In the genomic region with DNA sequence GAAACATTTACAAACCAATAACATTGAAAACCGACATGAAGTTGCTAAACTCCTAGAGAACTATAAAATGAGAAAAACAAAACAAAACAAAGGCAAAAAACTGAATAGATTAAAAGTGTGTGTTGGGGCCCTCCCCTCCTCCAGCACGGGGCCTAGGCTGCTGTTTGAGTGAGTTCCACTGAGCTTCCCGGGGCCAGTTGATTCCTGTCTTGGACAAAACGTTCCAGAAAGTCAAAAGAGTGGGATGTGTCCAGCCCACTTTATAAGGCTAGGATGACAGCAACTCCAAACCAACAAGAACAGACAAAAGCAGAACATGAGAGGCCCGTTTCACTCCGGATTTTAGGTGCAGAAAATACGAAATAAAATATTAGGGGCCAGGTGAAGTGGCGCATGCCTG, we compare ENCODE assay signal across 24 cellular contexts. TPM values are rescaled to one million over a fixed set of nuclear protein-coding genes. Genes with fewer than 3 reads are reported as not detected.
DNase-seq lines count a peak whose midpoint lies in the region; ATAC-seq and TF ChIP-seq lines count a peak whose summit lies in the region.
"Had no signal": no experiment of that assay in that cellular context is flagged by ENCODE, and none has a peak within 500 bp of the region (broad histone marks: within the 10 kb centered on the region; RNA-seq: fewer than 3 reads in every experiment).

No MANE protein-coding gene starts in this region.

- H3K36me3 Mint-ChIP-seq in MCF 10A (ENCODE audit: insufficient read depth, unreplicated experiment) (no peaks in the 10 kb centered on the region), neural progenitor cell (no peaks in the 10 kb centered on the region)
- H3K36me3 Mint-ChIP-seq in naive thymus-derived CD4-positive, alpha-beta T cell = no peaks in the 10 kb centered on the region
- H3K36me3 Mint-ChIP-seq: activated CD8-positive, alpha-beta memory T cell treated with anti-CD3 and anti-CD28 coated beads, Interleukin-2, amount 10 ng/mL, durations not matched to agents 7 days and 5 days; natural killer cell; stimulated activated naive B cell treated with anti-CD40 and anti-IgM and Interleukin-4, amounts not matched to agents 10 μg/mL and 1 μg/mL and 100 μg/mL, for 72 hours had no signal

- H3K27me3 ChIP-seq in breast epithelium = no peaks in the 10 kb centered on the region
- H3K27me3 ChIP-seq in esophagus (ENCODE audit: control insufficient read depth in 1 of 2, insufficient read depth in 2 of 2, low read length in 2 of 2) = no peaks in the 10 kb centered on the region
- no peaks in the 10 kb centered on the region for H3K27me3 ChIP-seq in neural progenitor cell
- no peaks in the 10 kb centered on the region for H3K27me3 ChIP-seq in uterus
- H3K27me3 ChIP-seq in naive thymus-derived CD4-positive, alpha-beta T cell (ENCODE audit: control insufficient read depth in 2 of 2, insufficient read depth in 2 of 2, low read length in 2 of 2) = no peaks in the 10 kb centered on the region
- H3K27me3 ChIP-seq: gastrocnemius medialis, left lung had no signal

- H3K4me1 ChIP-seq in breast epithelium (peaks cover 5 to 12% of the 10 kb centered on the region in 2 donors), esophagus (ENCODE audit: control insufficient read depth in 2 of 2, insufficient read depth in 2 of 2, low read length in 1 of 2) (peaks cover 4 to 37% of the 10 kb centered on the region in 2 donors), neural progenitor cell (peaks cover 5% of the 10 kb centered on the region), uterus (no peaks in the 10 kb centered on the region)
- peaks cover 0 to 10% of the 10 kb centered on the region in 2 donors for H3K4me1 ChIP-seq in naive thymus-derived CD4-positive, alpha-beta T cell (ENCODE audit: control insufficient read depth in 2 of 2, insufficient read depth in 2 of 2, low read length in 2 of 2)

- no peak overlapping the region for H3K9ac ChIP-seq in neural progenitor cell

- H3K4me3 Mint-ChIP-seq in MCF 10A (ENCODE audit: unreplicated experiment) (no peak overlapping the region), neural progenitor cell (peak overlapping the region; percentile 73)
- H3K4me3 Mint-ChIP-seq in naive thymus-derived CD4-positive, alpha-beta T cell = no peak overlapping the region
- H3K4me3 Mint-ChIP-seq: activated CD8-positive, alpha-beta memory T cell treated with anti-CD3 and anti-CD28 coated beads, Interleukin-2, amount 10 ng/mL, durations not matched to agents 7 days and 5 days; activated naive CD8-positive, alpha-beta T cell treated with anti-CD3 and anti-CD28 coated beads, Interleukin-2, amount 50 U/mL, for 24 hours; natural killer cell; stimulated activated naive B cell treated with anti-CD40 and anti-IgM and Interleukin-4, amounts not matched to agents 10 μg/mL and 1 μg/mL and 100 μg/mL, for 72 hours had no signal

- DNase-seq in breast epithelium (ENCODE audit: low spot score in 2 of 2) (peak in 1 of 2 donors; percentile 61), MCF 10A (ENCODE audit: unreplicated experiment) (no peak), neural progenitor cell (ENCODE audit: low spot score) (no peak), uterus (no peak), left colon (no peak), putamen (ENCODE audit: low spot score) (no peak)
- no peak for DNase-seq in naive thymus-derived CD4-positive, alpha-beta T cell
- DNase-seq: activated CD8-positive, alpha-beta memory T cell treated with anti-CD3 and anti-CD28 coated beads, Interleukin-2, amount 10 ng/mL, durations not matched to agents 7 days and 5 days; activated naive CD8-positive, alpha-beta T cell treated with anti-CD3 and anti-CD28 coated beads, Interleukin-2, amount 50 U/mL, for 24 hours; activated T-cell treated with anti-CD3 and anti-CD28 coated beads, Interleukin-2, amount 50 U/mL, for 48 hours; cerebellar nuclear complex; gastrocnemius medialis; hippocampal formation; Kasumi-1; left lung; natural killer cell; NCI-H187; NCI-H524; SIG-M5; stimulated activated naive B cell treated with anti-CD40 and anti-IgM and Interleukin-4, amounts not matched to agents 10 μg/mL and 1 μg/mL and 100 μg/mL, for 72 hours had no signal

- CTCF ChIA-PET in MCF 10A (lab: Yijun Ruan, JAX) = interaction anchor here (1.0 to 1.3 kb wide), 2 partner anchors 10 to 14 kb away, joined by 3 read pairs; no protein-coding TSS in a partner anchor
- CTCF ChIA-PET in naive thymus-derived CD4-positive, alpha-beta T cell (lab: Charles Lee) = no interaction called here

- POLR2A ChIA-PET in MCF 10A (lab: Yijun Ruan, JAX) = interaction anchor here (1.3 to 5.3 kb wide), 3 partner anchors 12 to 48 kb away, joined by 3 to 50 read pairs (median 36); a partner anchor contains a TSS
- POLR2A ChIA-PET in naive thymus-derived CD4-positive, alpha-beta T cell (lab: Charles Lee) = interaction anchor here (1.5 kb wide), 1 partner anchor 79 kb away, joined by 4 read pairs; no protein-coding TSS in a partner anchor

- no peak for ATAC-seq in left colon
- ATAC-seq in naive thymus-derived CD4-positive, alpha-beta T cell = no peak
- ATAC-seq: activated CD8-positive, alpha-beta memory T cell treated with anti-CD3 and anti-CD28 coated beads, Interleukin-2, amount 10 ng/mL, durations not matched to agents 7 days and 5 days; activated naive CD8-positive, alpha-beta T cell treated with anti-CD3 and anti-CD28 coated beads, Interleukin-2, amount 50 U/mL, for 24 hours; esophagus mucosa; gastrocnemius medialis; left lung; natural killer cell; stimulated activated naive B cell treated with anti-CD40 and anti-IgM and Interleukin-4, amounts not matched to agents 10 μg/mL and 1 μg/mL and 100 μg/mL, for 72 hours had no signal

- H3K27ac ChIP-seq in breast epithelium (peak overlapping the region; percentile 33 to 68), esophagus (ENCODE audit: low read depth in 2 of 2, low read length in 1 of 2) (peak overlapping the region; percentile 21 to 24), neural progenitor cell (no peak overlapping the region), uterus (peak overlapping the region; percentile 43 to 84)
- no peak overlapping the region for H3K27ac ChIP-seq in naive thymus-derived CD4-positive, alpha-beta T cell (ENCODE audit: low read depth, low read length)
- H3K27ac ChIP-seq: 22Rv1, gastrocnemius medialis, left lung had no signal

- H3K4me2 ChIP-seq in neural progenitor cell = peak overlapping the region; percentile 5

- H3K9me3 ChIP-seq in breast epithelium (no peaks in the 10 kb centered on the region), esophagus (ENCODE audit: control insufficient read depth in 2 of 2, insufficient read depth in 1 of 2, low read depth in 1 of 2, low read length in 1 of 2) (no peaks in the 10 kb centered on the region), neural progenitor cell (ENCODE audit: low read depth) (no peaks in the 10 kb centered on the region), uterus (no peaks in the 10 kb centered on the region)
- H3K9me3 ChIP-seq in naive thymus-derived CD4-positive, alpha-beta T cell (ENCODE audit: control insufficient read depth in 2 of 3, low read length in 3 of 3) = no peaks in the 10 kb centered on the region
- H3K9me3 ChIP-seq: gastrocnemius medialis, left lung had no signal

- intact Hi-C loops in breast epithelium (cut with DNase I; ENCODE audit: low total_unique reads) = no loop called here
- intact Hi-C loops in MCF 10A (cut with micrococcal nuclease) = no loop called here
- intact Hi-C loops in uterus (cut with DNase I; ENCODE audit: low total_unique reads) = no loop called here
- intact Hi-C loops in left colon (cut with DNase I, micrococcal nuclease) = no loop called here
- intact Hi-C loops in naive thymus-derived CD4-positive, alpha-beta T cell (cut with micrococcal nuclease) = no loop called here

- TF ChIP-seq CTCF in breast epithelium (IDR thresholded peaks at IDR 0.05) (no peak), MCF 10A (IDR thresholded peaks at IDR 0.05; ENCODE audit: unreplicated experiment) (no peak), neural progenitor cell (IDR thresholded peaks at IDR 0.05) (no peak), uterus (IDR thresholded peaks at IDR 0.05) (no peak)

- no peaks in the 10 kb centered on the region for H3K79me2 ChIP-seq in neural progenitor cell (ENCODE audit: low read depth)

- 37 to 52% methylated on average over 8 of the region's 8 CpGs for WGBS in esophagus, 2 donors

- H3K36me3 ChIP-seq in breast epithelium = no peaks in the 10 kb centered on the region
- no peaks in the 10 kb centered on the region for H3K36me3 ChIP-seq in esophagus (ENCODE audit: control insufficient read depth in 2 of 2, insufficient read depth in 2 of 2, low read length in 1 of 2)
- no peaks in the 10 kb centered on the region for H3K36me3 ChIP-seq in neural progenitor cell
- H3K36me3 ChIP-seq in uterus = no peaks in the 10 kb centered on the region
- H3K36me3 ChIP-seq in naive thymus-derived CD4-positive, alpha-beta T cell (ENCODE audit: control insufficient read depth in 2 of 3, insufficient read depth in 3 of 3, low read length in 3 of 3) = no peaks in the 10 kb centered on the region
- H3K36me3 ChIP-seq: gastrocnemius medialis, left lung had no signal

- H3K4me1 Mint-ChIP-seq in MCF 10A (ENCODE audit: insufficient read depth, unreplicated experiment) (peaks cover 40% of the 10 kb centered on the region), neural progenitor cell (peaks cover 48% of the 10 kb centered on the region)
- H3K4me1 Mint-ChIP-seq in naive thymus-derived CD4-positive, alpha-beta T cell = peaks cover 0 to 24% (median 12%) of the 10 kb centered on the region in 7 donors

- BruUV-seq in MCF 10A (replicated peaks; lab: Mats Ljungman, UMichigan) = no TSS peak

- peak overlapping the region; percentile 32 for H2AFZ ChIP-seq in neural progenitor cell (replicated peaks)

- H3K9me3 Mint-ChIP-seq in MCF 10A (ENCODE audit: unreplicated experiment) (no peaks in the 10 kb centered on the region), neural progenitor cell (peaks cover 5% of the 10 kb centered on the region)
- no peaks in the 10 kb centered on the region for H3K9me3 Mint-ChIP-seq in naive thymus-derived CD4-positive, alpha-beta T cell
- H3K9me3 Mint-ChIP-seq: activated naive CD8-positive, alpha-beta T cell treated with anti-CD3 and anti-CD28 coated beads, Interleukin-2, amount 50 U/mL, for 24 hours; natural killer cell; stimulated activated naive B cell treated with anti-CD40 and anti-IgM and Interleukin-4, amounts not matched to agents 10 μg/mL and 1 μg/mL and 100 μg/mL, for 72 hours had no signal

- H3K4me3 ChIP-seq in breast epithelium = no peak overlapping the region
- H3K4me3 ChIP-seq in esophagus (ENCODE audit: low read depth in 1 of 2, low read length in 2 of 2) = no peak overlapping the region
- no peak overlapping the region for H3K4me3 ChIP-seq in neural progenitor cell
- H3K4me3 ChIP-seq in uterus = no peak overlapping the region
- H3K4me3 ChIP-seq in naive thymus-derived CD4-positive, alpha-beta T cell (ENCODE audit: low read length) = no peak overlapping the region
- H3K4me3 ChIP-seq: gastrocnemius medialis, left lung had no signal

- TF ChIP-seq POLR2A in breast epithelium (IDR thresholded peaks at IDR 0.05) (no peak), uterus (IDR thresholded peaks at IDR 0.05) (no peak)

- no peak overlapping the region for H3K27ac Mint-ChIP-seq in MCF 10A (ENCODE audit: low read depth, unreplicated experiment)
- peak overlapping the region; percentile 78 for H3K27ac Mint-ChIP-seq in neural progenitor cell
- no peak overlapping the region for H3K27ac Mint-ChIP-seq in naive thymus-derived CD4-positive, alpha-beta T cell
- H3K27ac Mint-ChIP-seq: activated CD8-positive, alpha-beta memory T cell treated with anti-CD3 and anti-CD28 coated beads, Interleukin-2, amount 10 ng/mL, durations not matched to agents 7 days and 5 days; activated naive CD8-positive, alpha-beta T cell treated with anti-CD3 and anti-CD28 coated beads, Interleukin-2, amount 50 U/mL, for 24 hours; natural killer cell had no signal

- H3K27me3 Mint-ChIP-seq in MCF 10A (ENCODE audit: insufficient read depth, unreplicated experiment) = no peaks in the 10 kb centered on the region
- H3K27me3 Mint-ChIP-seq in neural progenitor cell (ENCODE audit: insufficient read depth, low read depth) = peaks cover 22% of the 10 kb centered on the region
- H3K27me3 Mint-ChIP-seq in naive thymus-derived CD4-positive, alpha-beta T cell = no peaks in the 10 kb centered on the region
- H3K27me3 Mint-ChIP-seq: activated CD8-positive, alpha-beta memory T cell treated with anti-CD3 and anti-CD28 coated beads, Interleukin-2, amount 10 ng/mL, durations not matched to agents 7 days and 5 days; activated naive CD8-positive, alpha-beta T cell treated with anti-CD3 and anti-CD28 coated beads, Interleukin-2, amount 50 U/mL, for 24 hours had no signal

- peaks cover 13% of the 10 kb centered on the region for H3F3A ChIP-seq in neural progenitor cell (ENCODE audit: low read depth)

- no peaks in the 10 kb centered on the region for H4K20me1 ChIP-seq in neural progenitor cell (ENCODE audit: low read depth)

RNA-seq across cellular contexts. Expression of a gene that starts 11.6 kb away (rescaled TPM):
- total RNA-seq in breast epithelium (10 to 100 TPM; 50.7 to 85.9 (median 75.2) TPM), MCF 10A (2022) (191 and 193 TPM in 2 replicates), neural progenitor cell (ENCODE audit: low replicate concordance) (41.5 and 60.7 TPM in 2 replicates), uterus (100 to 1,000 TPM in 1 of 4 donors, 10 to 100 TPM in 3; 16.5 to 173 (median 44.6) TPM), left colon (100 to 1,000 TPM; 165 to 166 TPM)
- polyA plus RNA-seq in esophagus = 10 to 100 TPM; 63.7 to 79.6 TPM
- total RNA-seq in naive thymus-derived CD4-positive, alpha-beta T cell = 100 to 1,000 TPM; 144 to 249 (median 176) TPM
- polyA plus RNA-seq in naive thymus-derived CD4-positive, alpha-beta T cell = 10 to 100 TPM; 46.1 to 81.3 TPM

RNA-seq across cellular contexts. Expression of a gene that starts 32.3 kb away (rescaled TPM):
- total RNA-seq in breast epithelium (1 to 10 TPM in 2 of 3 donors, not detected in 1; 1.3 to 1.8 TPM), MCF 10A (2022) (0.63 and 0.71 TPM in 2 replicates), neural progenitor cell (ENCODE audit: low replicate concordance) (0.62 TPM in 1 of 2 replicates, not detected in the other), uterus (1 to 10 TPM in 2 of 4 donors, not detected in 2; 2.1 to 4.1 TPM), left colon (10 to 100 TPM in 1 of 2 donors, 1 to 10 TPM in 1; 5.2 to 10.0 TPM)
- 1 to 10 TPM; 2.6 to 3.1 TPM for polyA plus RNA-seq in esophagus
- total RNA-seq in naive thymus-derived CD4-positive, alpha-beta T cell = 100 to 1,000 TPM in 3 of 5 experiments, 10 to 100 TPM in 2; 61.9 to 390 (median 165) TPM
- 100 to 1,000 TPM; 169 to 183 TPM for polyA plus RNA-seq in naive thymus-derived CD4-positive, alpha-beta T cell
- total RNA-seq: Daoy had no signal

RNA-seq across cellular contexts. Expression of a gene that starts 48.4 kb away (rescaled TPM):
- total RNA-seq in breast epithelium (10 to 100 TPM; 11.5 to 23.9 (median 16.2) TPM), MCF 10A (2022) (7.5 and 13.4 TPM in 2 replicates), neural progenitor cell (ENCODE audit: low replicate concordance) (0.12 TPM in 1 of 2 replicates, not detected in the other), uterus (10 to 100 TPM in 2 of 4 donors, 1 to 10 TPM in 2; 3.5 to 29.4 (median 9.0) TPM), left colon (100 to 1,000 TPM in 1 of 2 donors, 10 to 100 TPM in 1; 78.5 to 127 TPM)
- polyA plus RNA-seq in esophagus = 10 to 100 TPM in 1 of 2 donors, 1 to 10 TPM in 1; 2.2 to 10.8 TPM
- 10 to 100 TPM in 2 of 5 experiments, 1 to 10 TPM in 3; 2.3 to 32.4 (median 5.1) TPM for total RNA-seq in naive thymus-derived CD4-positive, alpha-beta T cell
- polyA plus RNA-seq in naive thymus-derived CD4-positive, alpha-beta T cell = 1 to 10 TPM; 1.5 to 3.2 TPM

RNA-seq across cellular contexts. Expression of a gene that starts 56.3 kb away (rescaled TPM):
- total RNA-seq in breast epithelium = 10 to 100 TPM; 10.2 to 22.6 (median 17.3) TPM
- total RNA-seq in MCF 10A (2022) = 268 and 350 TPM in 2 replicates
- polyA plus RNA-seq in esophagus = 10 to 100 TPM; 17.5 to 41.0 TPM
- total RNA-seq in neural progenitor cell (ENCODE audit: low replicate concordance) = 21.0 and 82.9 TPM in 2 replicates
- 10 to 100 TPM in 2 of 4 donors, 1 to 10 TPM in 2; 1.5 to 28.6 (median 12.2) TPM for total RNA-seq in uterus
- total RNA-seq in left colon = 100 to 1,000 TPM; 112 to 168 TPM
- total RNA-seq in naive thymus-derived CD4-positive, alpha-beta T cell = 100 to 1,000 TPM in 2 of 5 experiments, 10 to 100 TPM in 3; 14.6 to 264 (median 67.0) TPM
- 1 to 10 TPM; 1.4 to 1.9 TPM for polyA plus RNA-seq in naive thymus-derived CD4-positive, alpha-beta T cell

Comparison
In these comparisons a context has a peak if more than half of its experiments do, and no peak if none do; other contexts are left out.
1. H3K27ac ChIP-seq: peak in breast epithelium (2 of 2), esophagus (2 of 2) and uterus (2 of 2); none in neural progenitor cell (single experiment) and naive thymus-derived CD4-positive, alpha-beta T cell (single experiment).
2. RNA of a gene that starts 32.3 kb away (total RNA-seq): 61.9 to 390 TPM in naive thymus-derived CD4-positive, alpha-beta T cell; 5.2 to 10.0 TPM in left colon, 2.1 to 4.1 TPM in uterus, 1.3 to 1.8 TPM in breast epithelium, 0.63 to 0.71 TPM in MCF 10A and 0.62 TPM in neural progenitor cell; every median in the first group is over 4 times any median in the second.